In the genomic region with DNA sequence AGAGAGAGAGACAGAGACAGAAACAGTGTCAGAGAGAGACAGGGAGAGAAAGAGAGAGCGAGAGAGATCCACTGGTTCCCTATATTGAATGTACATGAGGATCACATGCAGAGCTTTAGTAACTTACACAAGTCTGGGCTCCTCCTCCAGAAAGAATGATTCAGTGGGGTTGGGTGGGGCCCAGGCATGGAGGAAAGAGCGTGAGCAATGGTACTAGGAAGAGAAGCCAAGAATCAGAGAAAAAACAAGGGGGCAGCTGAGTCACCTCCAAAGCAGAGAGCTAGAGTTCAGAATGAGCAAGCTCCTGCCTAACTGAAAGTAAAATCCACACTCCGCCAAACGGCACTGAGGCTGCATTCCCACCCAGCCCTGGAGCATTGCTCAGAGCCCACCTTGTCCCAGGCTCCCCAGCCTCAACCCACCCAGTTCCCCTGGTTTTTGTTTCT, we compare ENCODE assay signal across 8 cellular contexts.
DNase-seq lines count a peak whose midpoint lies in the region; ATAC-seq and TF ChIP-seq lines count a peak whose summit lies in the region.

No MANE protein-coding gene starts in this region.

- peaks cover 6% of the 10 kb centered on the region for H3K9me3 Mint-ChIP-seq in CD8-positive, alpha-beta T cell

- H3K27me3 ChIP-seq in kidney epithelial cell (ENCODE audit: control insufficient read depth, insufficient read depth, low read length) (no peaks in the 10 kb centered on the region), tibial artery (no peaks in the 10 kb centered on the region)
- no peaks in the 10 kb centered on the region for H3K27me3 ChIP-seq in CD8-positive, alpha-beta T cell (ENCODE audit: insufficient read depth, low read length)

- H3K27me3 Mint-ChIP-seq in CD8-positive, alpha-beta T cell (ENCODE audit: low read depth) = no peaks in the 10 kb centered on the region

- no peak overlapping the region for H3K27ac Mint-ChIP-seq in CD8-positive, alpha-beta T cell

- no peaks in the 10 kb centered on the region for H3K36me3 Mint-ChIP-seq in CD8-positive, alpha-beta T cell

- DNase-seq in AG04449 (ENCODE audit: low read depth, low spot score) = peak; percentile 88
- DNase-seq in amniotic stem cell (lab: John Stamatoyannopoulos, UW) = peak; percentile 92
- peak; percentile 89 for DNase-seq in kidney epithelial cell (ENCODE audit: low read depth)
- DNase-seq in tibial artery = peak; percentile 88 to 89
- DNase-seq in CD8-positive, alpha-beta T cell = no peak
- no peak for DNase-seq in GM10266 (ENCODE audit: extremely low spot score)

- H3K4me1 Mint-ChIP-seq in CD8-positive, alpha-beta T cell (ENCODE audit: low read depth) = no peaks in the 10 kb centered on the region

- CTCF ChIA-PET in AG04449 (lab: Yijun Ruan, JAX) = interaction anchor here (0.6 to 1.4 kb wide), 4 partner anchors 10 to 18 kb away, joined by 3 to 4 read pairs (median 3); no protein-coding TSS in a partner anchor
- CTCF ChIA-PET in CD8-positive, alpha-beta T cell (lab: Charles Lee) = no interaction called here

- TF ChIP-seq CTCF in AG04449 (IDR thresholded peaks at IDR 0.05; ENCODE audit: insufficient read depth, low read length, missing control alignments) = no peak
- TF ChIP-seq CTCF in kidney epithelial cell (IDR thresholded peaks at IDR 0.05; ENCODE audit: insufficient read depth, low read length, poor library complexity, severe bottlenecking) = no peak
- TF ChIP-seq CTCF in tibial artery (IDR thresholded peaks at IDR 0.05) = no peak
- no peak for TF ChIP-seq CTCF in CD8-positive, alpha-beta T cell (IDR thresholded peaks at IDR 0.05)
- no peak for TF ChIP-seq CTCF in GM10266 (IDR thresholded peaks at IDR 0.05; ENCODE audit: control insufficient read depth, insufficient read depth, low read depth, missing control alignments)

- peak overlapping the region; percentile 61 for H3K4me3 ChIP-seq in AG04449 (ENCODE audit: low read depth, low read length)
- peak overlapping the region; percentile 38 for H3K4me3 ChIP-seq in kidney epithelial cell (ENCODE audit: low read depth, low read length)
- H3K4me3 ChIP-seq in tibial artery = peak overlapping the region; percentile 41 to 49
- H3K4me3 ChIP-seq in CD8-positive, alpha-beta T cell (ENCODE audit: low read depth, low read length) = no peak overlapping the region

- no peak overlapping the region for H3K4me3 Mint-ChIP-seq in CD8-positive, alpha-beta T cell

- peak; percentile 51 for ATAC-seq in HG03196 (IDR thresholded peaks at IDR 0.05; ENCODE audit: unreplicated experiment)
- ATAC-seq in GM21576 (IDR thresholded peaks at IDR 0.05; ENCODE audit: unreplicated experiment) = no peak
- ATAC-seq in CD8-positive, alpha-beta T cell = no peak

- POLR2A ChIA-PET in AG04449 (lab: Yijun Ruan, JAX) = interaction anchor here (0.6 to 1.4 kb wide), 8 partner anchors 18 to 670 kb away, joined by 3 to 16 read pairs (median 3); a partner anchor contains a TSS
- POLR2A ChIA-PET in CD8-positive, alpha-beta T cell (lab: Charles Lee) = no interaction called here

- H3K9me3 ChIP-seq in tibial artery = no peaks in the 10 kb centered on the region
- no peaks in the 10 kb centered on the region for H3K9me3 ChIP-seq in CD8-positive, alpha-beta T cell (ENCODE audit: low read length)

- peak overlapping the region; percentile 70 to 77 for H3K27ac ChIP-seq in tibial artery
- H3K27ac ChIP-seq in CD8-positive, alpha-beta T cell (ENCODE audit: low read depth, low read length) = no peak overlapping the region

- no peaks in the 10 kb centered on the region for H3K36me3 ChIP-seq in kidney epithelial cell (ENCODE audit: control insufficient read depth, insufficient read depth, low read length)
- no peaks in the 10 kb centered on the region for H3K36me3 ChIP-seq in tibial artery
- H3K36me3 ChIP-seq in CD8-positive, alpha-beta T cell (ENCODE audit: insufficient read depth, low read length) = no peaks in the 10 kb centered on the region

- intact Hi-C loops in tibial artery (cut with DNase I; ENCODE audit: low total_unique reads) = no loop called here
- intact Hi-C loops in CD8-positive, alpha-beta T cell (cut with DNase I, micrococcal nuclease) = no loop called here

- peaks cover 0 to 11% (median 6%) of the 10 kb centered on the region in 4 donors for H3K4me1 ChIP-seq in tibial artery
- no peaks in the 10 kb centered on the region for H3K4me1 ChIP-seq in CD8-positive, alpha-beta T cell (ENCODE audit: insufficient read depth, low read length)

Comparison
In these comparisons a context has a peak if more than half of its experiments do, and no peak if none do; other contexts are left out.
1. DNase-seq: peak in AG04449 (single experiment), amniotic stem cell (single experiment), kidney epithelial cell (single experiment) and tibial artery (2 of 2); none in CD8-positive, alpha-beta T cell (0 of 7) and GM10266 (single experiment).